Comparison of ENCODE assay signal across 1 cellular context in the genomic region with DNA sequence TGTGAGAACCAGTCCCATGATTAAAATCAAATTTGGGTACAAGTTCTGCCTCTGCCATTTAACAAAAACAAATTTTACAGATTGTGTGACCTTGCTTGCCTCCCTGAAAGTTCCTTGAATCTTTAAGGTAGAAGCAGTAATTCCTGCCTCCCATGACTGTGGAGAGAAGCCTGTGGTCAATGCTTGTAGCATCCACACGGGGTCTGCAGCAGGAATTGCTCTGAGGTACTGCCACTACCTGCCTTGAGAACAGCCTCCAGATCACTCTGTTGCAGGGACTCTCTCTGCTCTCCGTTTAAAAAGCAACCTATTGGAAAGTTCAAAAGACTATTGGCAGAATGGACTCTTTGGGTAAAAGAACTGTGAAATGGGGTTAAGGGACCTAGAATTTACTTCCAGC.
TF ChIP-seq lines count a peak whose summit lies in the region.

No MANE protein-coding gene starts in this region.

TF ChIP-seq in GM23338, 12 proteins besides CTCF, POLR2A, EP300 and RAD21 (continued from another document):
- TF ChIP-seq, protein P1, sequence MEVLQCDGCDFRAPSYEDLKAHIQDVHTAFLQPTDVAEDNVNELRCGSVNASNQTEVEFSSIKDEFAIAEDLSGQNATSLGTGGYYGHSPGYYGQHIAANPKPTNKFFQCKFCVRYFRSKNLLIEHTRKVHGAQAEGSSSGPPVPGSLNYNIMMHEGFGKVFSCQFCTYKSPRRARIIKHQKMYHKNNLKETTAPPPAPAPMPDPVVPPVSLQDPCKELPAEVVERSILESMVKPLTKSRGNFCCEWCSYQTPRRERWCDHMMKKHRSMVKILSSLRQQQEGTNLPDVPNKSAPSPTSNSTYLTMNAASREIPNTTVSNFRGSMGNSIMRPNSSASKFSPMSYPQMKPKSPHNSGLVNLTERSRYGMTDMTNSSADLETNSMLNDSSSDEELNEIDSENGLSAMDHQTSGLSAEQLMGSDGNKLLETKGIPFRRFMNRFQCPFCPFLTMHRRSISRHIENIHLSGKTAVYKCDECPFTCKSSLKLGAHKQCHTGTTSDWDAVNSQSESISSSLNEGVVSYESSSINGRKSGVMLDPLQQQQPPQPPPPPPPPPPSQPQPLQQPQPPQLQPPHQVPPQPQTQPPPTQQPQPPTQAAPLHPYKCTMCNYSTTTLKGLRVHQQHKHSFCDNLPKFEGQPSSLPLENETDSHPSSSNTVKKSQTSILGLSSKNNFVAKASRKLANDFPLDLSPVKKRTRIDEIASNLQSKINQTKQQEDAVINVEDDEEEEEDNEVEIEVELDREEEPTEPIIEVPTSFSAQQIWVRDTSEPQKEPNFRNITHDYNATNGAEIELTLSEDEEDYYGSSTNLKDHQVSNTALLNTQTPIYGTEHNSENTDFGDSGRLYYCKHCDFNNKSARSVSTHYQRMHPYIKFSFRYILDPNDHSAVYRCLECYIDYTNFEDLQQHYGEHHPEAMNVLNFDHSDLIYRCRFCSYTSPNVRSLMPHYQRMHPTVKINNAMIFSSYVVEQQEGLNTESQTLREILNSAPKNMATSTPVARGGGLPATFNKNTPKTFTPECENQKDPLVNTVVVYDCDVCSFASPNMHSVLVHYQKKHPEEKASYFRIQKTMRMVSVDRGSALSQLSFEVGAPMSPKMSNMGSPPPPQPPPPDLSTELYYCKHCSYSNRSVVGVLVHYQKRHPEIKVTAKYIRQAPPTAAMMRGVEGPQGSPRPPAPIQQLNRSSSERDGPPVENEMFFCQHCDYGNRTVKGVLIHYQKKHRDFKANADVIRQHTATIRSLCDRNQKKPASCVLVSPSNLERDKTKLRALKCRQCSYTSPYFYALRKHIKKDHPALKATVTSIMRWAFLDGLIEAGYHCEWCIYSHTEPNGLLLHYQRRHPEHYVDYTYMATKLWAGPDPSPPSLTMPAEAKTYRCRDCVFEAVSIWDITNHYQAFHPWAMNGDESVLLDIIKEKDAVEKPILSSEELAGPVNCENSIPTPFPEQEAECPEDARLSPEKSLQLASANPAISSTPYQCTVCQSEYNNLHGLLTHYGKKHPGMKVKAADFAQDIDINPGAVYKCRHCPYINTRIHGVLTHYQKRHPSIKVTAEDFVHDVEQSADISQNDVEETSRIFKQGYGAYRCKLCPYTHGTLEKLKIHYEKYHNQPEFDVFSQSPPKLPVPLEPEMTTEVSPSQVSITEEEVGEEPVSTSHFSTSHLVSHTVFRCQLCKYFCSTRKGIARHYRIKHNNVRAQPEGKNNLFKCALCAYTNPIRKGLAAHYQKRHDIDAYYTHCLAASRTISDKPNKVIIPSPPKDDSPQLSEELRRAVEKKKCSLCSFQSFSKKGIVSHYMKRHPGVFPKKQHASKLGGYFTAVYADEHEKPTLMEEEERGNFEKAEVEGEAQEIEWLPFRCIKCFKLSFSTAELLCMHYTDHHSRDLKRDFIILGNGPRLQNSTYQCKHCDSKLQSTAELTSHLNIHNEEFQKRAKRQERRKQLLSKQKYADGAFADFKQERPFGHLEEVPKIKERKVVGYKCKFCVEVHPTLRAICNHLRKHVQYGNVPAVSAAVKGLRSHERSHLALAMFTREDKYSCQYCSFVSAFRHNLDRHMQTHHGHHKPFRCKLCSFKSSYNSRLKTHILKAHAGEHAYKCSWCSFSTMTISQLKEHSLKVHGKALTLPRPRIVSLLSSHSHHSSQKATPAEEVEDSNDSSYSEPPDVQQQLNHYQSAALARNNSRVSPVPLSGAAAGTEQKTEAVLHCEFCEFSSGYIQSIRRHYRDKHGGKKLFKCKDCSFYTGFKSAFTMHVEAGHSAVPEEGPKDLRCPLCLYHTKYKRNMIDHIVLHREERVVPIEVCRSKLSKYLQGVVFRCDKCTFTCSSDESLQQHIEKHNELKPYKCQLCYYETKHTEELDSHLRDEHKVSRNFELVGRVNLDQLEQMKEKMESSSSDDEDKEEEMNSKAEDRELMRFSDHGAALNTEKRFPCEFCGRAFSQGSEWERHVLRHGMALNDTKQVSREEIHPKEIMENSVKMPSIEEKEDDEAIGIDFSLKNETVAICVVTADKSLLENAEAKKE (CRISPR knock-in tag; IDR thresholded peaks at IDR 0.05): no peak
- TF ChIP-seq CREB1 (CRISPR knock-in tag; IDR thresholded peaks at IDR 0.05; ENCODE audit: low read depth): no peak
- TF ChIP-seq, protein P2, sequence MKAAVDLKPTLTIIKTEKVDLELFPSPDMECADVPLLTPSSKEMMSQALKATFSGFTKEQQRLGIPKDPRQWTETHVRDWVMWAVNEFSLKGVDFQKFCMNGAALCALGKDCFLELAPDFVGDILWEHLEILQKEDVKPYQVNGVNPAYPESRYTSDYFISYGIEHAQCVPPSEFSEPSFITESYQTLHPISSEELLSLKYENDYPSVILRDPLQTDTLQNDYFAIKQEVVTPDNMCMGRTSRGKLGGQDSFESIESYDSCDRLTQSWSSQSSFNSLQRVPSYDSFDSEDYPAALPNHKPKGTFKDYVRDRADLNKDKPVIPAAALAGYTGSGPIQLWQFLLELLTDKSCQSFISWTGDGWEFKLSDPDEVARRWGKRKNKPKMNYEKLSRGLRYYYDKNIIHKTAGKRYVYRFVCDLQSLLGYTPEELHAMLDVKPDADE (IDR thresholded peaks at IDR 0.05): no peak
- no peak for TF ChIP-seq POLR2AphosphoS5 (IDR thresholded peaks at IDR 0.05; ENCODE audit: low read depth)
- TF ChIP-seq JUNB (IDR thresholded peaks at IDR 0.05; ENCODE audit: unreplicated experiment): no peak
- TF ChIP-seq EZH2phosphoT487 (IDR thresholded peaks at IDR 0.05; ENCODE audit: unreplicated experiment): no peak
- TF ChIP-seq ZNF331 (CRISPR knock-in tag; IDR thresholded peaks at IDR 0.05; ENCODE audit: low read depth): no peak
